In the genomic region with DNA sequence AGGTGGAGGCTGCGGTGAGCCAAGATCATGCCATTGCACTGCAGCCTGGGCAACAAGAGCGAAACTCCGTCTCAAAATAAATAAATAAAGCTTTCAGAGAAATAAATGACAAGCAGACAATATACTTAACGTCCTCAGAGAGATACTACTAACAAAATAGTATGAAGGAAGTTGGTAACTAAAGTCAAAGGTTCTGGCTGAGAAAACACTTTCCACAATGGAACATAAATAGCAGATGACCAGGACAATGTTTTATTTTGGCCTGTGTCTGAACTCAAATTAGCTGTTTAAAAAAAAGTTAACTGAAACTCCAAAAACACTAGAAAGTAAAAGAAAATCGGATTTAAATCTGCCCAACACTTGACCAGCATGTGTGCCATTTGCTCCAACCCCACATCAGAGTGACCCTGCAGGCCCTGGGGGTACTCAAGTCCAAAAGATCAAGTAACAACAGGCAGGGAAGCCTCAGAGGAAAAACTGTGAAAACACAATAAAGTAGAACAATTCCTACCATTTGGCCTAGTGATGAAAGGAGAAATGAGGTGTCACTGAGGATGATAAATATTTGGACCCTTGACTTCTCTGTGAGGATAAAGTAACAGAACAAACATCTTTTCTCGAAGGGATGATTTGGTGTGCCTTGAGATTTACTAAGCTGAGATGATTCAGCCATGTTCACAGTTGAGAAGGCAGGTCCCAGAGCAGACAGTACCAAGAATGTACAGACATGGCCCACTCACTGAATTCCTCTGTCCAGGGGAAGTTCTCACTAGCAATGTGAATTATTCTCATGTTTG, we compare ENCODE assay signal across 14 cellular contexts. TPM values are rescaled to one million over a fixed set of nuclear protein-coding genes. Genes with fewer than 3 reads are reported as not detected.
DNase-seq lines count a peak whose midpoint lies in the region; ATAC-seq and TF ChIP-seq lines count a peak whose summit lies in the region.
"Had no signal": no experiment of that assay in that cellular context is flagged by ENCODE, and none has a peak within 500 bp of the region (broad histone marks: within the 10 kb centered on the region; RNA-seq: fewer than 3 reads in every experiment).

No MANE protein-coding gene starts in this region.

- no peak overlapping the region for H3K9ac ChIP-seq in fibroblast of lung (ENCODE audit: insufficient read depth, low read length)

- H3K4me1 ChIP-seq in fibroblast of lung (ENCODE audit: control insufficient read depth, extremely low read depth, insufficient read depth, low read length) (peaks cover 23% of the 10 kb centered on the region), psoas muscle (peaks cover 5% of the 10 kb centered on the region), foreskin keratinocyte (peaks cover 23% of the 10 kb centered on the region)

- peak in 1 of 4 donors; percentile 44 for ATAC-seq in psoas muscle
- ATAC-seq in GM19395 (IDR thresholded peaks at IDR 0.05; ENCODE audit: unreplicated experiment) = no peak
- no peak for ATAC-seq in foreskin keratinocyte
- ATAC-seq: activated CD4-positive, alpha-beta T cell treated with anti-CD3 and anti-CD28 coated beads for 36 hours; stimulated activated effector memory CD8-positive, alpha-beta T cell treated with anti-CD3 and anti-CD28 coated beads, Interleukin-12 subunit alpha, Interleukin-12 subunit beta, amount 100 ng/mL, for 72 hours had no signal

- H3K27me3 ChIP-seq in fibroblast of lung (ENCODE audit: control insufficient read depth, insufficient read depth, low read length) (no peaks in the 10 kb centered on the region), psoas muscle (ENCODE audit: insufficient read depth in 3 of 3, low read length in 2 of 3) (no peaks in the 10 kb centered on the region), foreskin keratinocyte (no peaks in the 10 kb centered on the region)

- H3K9me3 ChIP-seq in fibroblast of lung (ENCODE audit: control insufficient read depth, insufficient read depth, low read depth, low read length) = no peaks in the 10 kb centered on the region
- H3K9me3 ChIP-seq in psoas muscle = no peaks in the 10 kb centered on the region

- no peak overlapping the region for H2AFZ ChIP-seq in fibroblast of lung (ENCODE audit: low read length)

- no peak overlapping the region for H3K4me2 ChIP-seq in fibroblast of lung (ENCODE audit: extremely low read depth, insufficient read depth, low read length)

- DNase-seq in AG20443 (ENCODE audit: low spot score) (peak; percentile 47), M059J (ENCODE audit: low read depth) (peak; percentile 42), fibroblast of lung (ENCODE audit: low read depth in 2 of 2) (peak; percentile 47 to 88), psoas muscle (no peak), HPDE6-E6E7 (ENCODE audit: extremely low spot score) (no peak), NCI-H1694 treated with DMSO at 0.1 percent for 48 hours (lab: John Stamatoyannopoulos, UW) (no peak), foreskin keratinocyte (no peak)
- DNase-seq: activated CD4-positive, alpha-beta T cell treated with anti-CD3 and anti-CD28 coated beads for 36 hours; CD4-positive, CD25-positive, alpha-beta regulatory T cell; kidney; NCI-H2171; stimulated activated CD4-positive, alpha-beta T cell treated with anti-CD3 and anti-CD28 coated beads, Interleukin-2, amount 100 ng/mL, for 24 hours had no signal

- WGBS in psoas muscle, 3 donors = 66 to 72% (median 69%) methylated on average over 6 of the region's 6 CpGs

- TF ChIP-seq CTCF in fibroblast of lung (conservative IDR thresholded peaks at IDR 0.05 in 1 of 2, IDR thresholded peaks at IDR 0.05 in 1 of 2; ENCODE audit: low read depth in 1 of 2, low read length in 2 of 2) (no peak), psoas muscle (IDR thresholded peaks at IDR 0.05) (no peak), foreskin keratinocyte (conservative IDR thresholded peaks at IDR 0.05) (no peak)

- H3K36me3 ChIP-seq in fibroblast of lung (ENCODE audit: control insufficient read depth, insufficient read depth, low read length) (no peaks in the 10 kb centered on the region), psoas muscle (ENCODE audit: insufficient read depth in 1 of 2, low read depth in 1 of 2) (no peaks in the 10 kb centered on the region)

- H3K27ac ChIP-seq in fibroblast of lung (ENCODE audit: insufficient read depth, low read length) (peak overlapping the region; percentile 43), psoas muscle (peak overlapping the region; percentile 34), foreskin keratinocyte (no peak overlapping the region)

- intact Hi-C loops in psoas muscle (cut with DNase I) = no loop called here

- peaks cover 1% of the 10 kb centered on the region for H3K79me2 ChIP-seq in fibroblast of lung (ENCODE audit: control insufficient read depth, insufficient read depth, low read length)

- H3K4me3 ChIP-seq in fibroblast of lung (replicated peaks in 1 of 4; ENCODE audit: control extremely low read depth in 1 of 4, insufficient read depth in 1 of 4, low read depth in 3 of 4, low read length in 4 of 4) (no peak overlapping the region), psoas muscle (no peak overlapping the region)

- no peaks in the 10 kb centered on the region for H4K20me1 ChIP-seq in fibroblast of lung (ENCODE audit: control insufficient read depth, extremely low read depth, insufficient read depth, low read length)

RNA-seq across cellular contexts. Expression of gene LHFPL2, which starts 47.7 kb away (rescaled TPM):
- total RNA-seq in M059J (2014; rRNA removed; shearing (Covaris generic)) = 19.1 and 29.6 TPM in 2 replicates
- total RNA-seq in fibroblast of lung (38.8 and 51.4 TPM in 2 replicates), psoas muscle (1 to 10 TPM; 3.6 to 6.4 (median 4.8) TPM), foreskin keratinocyte (18.9 and 22.5 TPM in 2 replicates)
- polyA plus RNA-seq in fibroblast of lung (13.7 and 27.4 TPM in 2 replicates), psoas muscle (1 to 10 TPM; 1.1 to 2.5 (median 2.3) TPM), foreskin keratinocyte (6.6 and 6.9 TPM in 2 replicates)
- polyA plus RNA-seq in fibroblast of lung (2012) = 14.6 and 32.5 TPM in 2 replicates
- polyA minus RNA-seq in fibroblast of lung (ENCODE audit: low replicate concordance) = 13.7 and 57.6 TPM in 2 replicates

Comparison
In these comparisons a context has a peak if more than half of its experiments do, and no peak if none do; other contexts are left out.
1. DNase-seq: peak in AG20443 (single experiment), M059J (single experiment) and fibroblast of lung (2 of 2); none in psoas muscle (0 of 2), HPDE6-E6E7 (single experiment), NCI-H1694 treated with DMSO at 0.1 percent for 48 hours (single experiment) and foreskin keratinocyte (0 of 2).